ENCODE assay signal across 11 cellular contexts in genomic region chr5:142680605-142681259, GRCh38.
DNase-seq lines count a peak whose midpoint lies in the region; ATAC-seq and FAIRE-seq lines count a peak whose summit lies in the region.
"Had no signal": no experiment of that assay in that cellular context is flagged by ENCODE, and none has a peak within 500 bp of the region (broad histone marks: within the 10 kb centered on the region; RNA-seq: fewer than 3 reads in every experiment).

No MANE protein-coding gene starts in this region.

- no peak for ATAC-seq in GM21737 (IDR thresholded peaks at IDR 0.05; ENCODE audit: unreplicated experiment)

- FAIRE-seq in islet of Langerhans (lab: Jason Lieb, UNC) = peak; percentile 93
- FAIRE-seq: colon, TTC549 had no signal

- DNase-seq in SIG-M5 treated with dmso at 0.1 percent for 504 hours (lab: John Stamatoyannopoulos, UW; ENCODE audit: unreplicated experiment) (peak; percentile 64), SIG-M5 (lab: John Stamatoyannopoulos, UW) (no peak), SW480 (ENCODE audit: low spot score) (peak; percentile 95), foreskin melanocyte (no peak)
- DNase-seq in activated CD4-positive, alpha-beta T cell treated with anti-CD3 and anti-CD28 coated beads for 4 hours = no peak
- DNase-seq in stimulated activated CD4-positive, alpha-beta T cell treated with anti-CD3 and anti-CD28 coated beads, Interleukin-4, amount 100 ng/mL, for 4 hours = no peak
- DNase-seq: testis had no signal

Comparison
In these comparisons a context has a peak if more than half of its experiments do, and no peak if none do; other contexts are left out.
1. DNase-seq: peak in SIG-M5 treated with dmso at 0.1 percent for 504 hours (single experiment) and SW480 (single experiment); none in SIG-M5 (single experiment), activated CD4-positive, alpha-beta T cell treated with anti-CD3 and anti-CD28 coated beads for 4 hours (0 of 2), stimulated activated CD4-positive, alpha-beta T cell treated with anti-CD3 and anti-CD28 coated beads, Interleukin-4, amount 100 ng/mL, for 4 hours (0 of 2) and foreskin melanocyte (single experiment).